In the genomic region with DNA sequence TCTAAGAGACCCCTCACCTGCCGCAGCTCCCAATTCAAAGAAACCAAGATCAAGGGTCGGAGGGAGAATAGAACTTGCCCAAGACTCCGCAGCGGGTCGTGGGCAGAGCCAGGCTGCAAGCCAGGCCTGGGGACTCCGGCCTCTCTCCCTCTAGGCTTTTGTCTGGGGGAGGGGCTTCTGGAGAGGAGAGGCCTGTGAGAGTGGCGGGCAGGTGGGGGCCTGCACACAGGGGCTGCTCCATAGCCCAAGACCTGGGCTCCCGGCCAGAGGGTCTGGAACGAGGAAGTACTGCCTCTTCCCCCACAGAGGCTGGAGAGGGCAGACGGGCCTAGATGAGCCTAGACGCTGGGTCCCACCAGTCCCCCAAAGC, we compare ENCODE assay signal across 1 cellular context.
TF ChIP-seq lines count a peak whose summit lies in the region.

No MANE protein-coding gene starts in this region.

TF ChIP-seq in H1, 55 proteins besides CTCF, POLR2A, EP300 and RAD21:
- TF ChIP-seq NANOG (IDR thresholded peaks at IDR 0.05; ENCODE audit: insufficient read depth, low read depth, low read length, poor library complexity, severe bottlenecking) (no peak), NRF1 (IDR thresholded peaks at IDR 0.05; ENCODE audit: low read depth, low read length) (no peak), SIX5 (IDR thresholded peaks at IDR 0.05; ENCODE audit: low read depth, low read length) (no peak), HDAC2 (IDR thresholded peaks at IDR 0.05; ENCODE audit: borderline replicate concordance in 1 of 2, low read depth in 2 of 2, low read length in 2 of 2) (no peak)
